1 cellular context compared by ENCODE assay signal in the genomic region with DNA sequence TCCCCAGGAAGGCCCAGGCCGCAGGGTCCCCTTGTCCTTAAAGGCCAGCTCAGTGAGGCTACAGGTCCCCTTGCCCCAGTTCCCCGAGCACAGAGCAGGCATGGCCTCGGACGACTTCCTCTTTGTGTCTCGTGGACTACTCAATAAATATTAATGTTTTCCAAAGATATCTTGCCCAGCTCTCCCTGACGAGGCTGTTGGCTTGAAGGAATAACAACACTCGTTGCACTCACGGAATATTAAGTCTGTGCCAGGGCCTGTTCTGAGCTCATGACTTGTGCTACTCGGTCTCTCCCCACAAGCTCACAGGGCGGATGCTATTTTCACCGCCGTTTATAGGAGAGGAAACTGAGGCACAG.
TF ChIP-seq lines count a peak whose summit lies in the region.

No MANE protein-coding gene starts in this region.

TF ChIP-seq in IMR-90, 13 proteins besides CTCF, POLR2A, EP300 and RAD21 (continued from another document):
- TF ChIP-seq RFX5 (IDR thresholded peaks at IDR 0.05; ENCODE audit: low read depth, low read length) = no peak
- no peak for TF ChIP-seq BHLHE40 (IDR thresholded peaks at IDR 0.05; ENCODE audit: low read depth, low read length)
- no peak for TF ChIP-seq CHD1 (IDR thresholded peaks at IDR 0.05; ENCODE audit: low read depth, low read length)
- no peak for TF ChIP-seq CEBPB (IDR thresholded peaks at IDR 0.05; ENCODE audit: low read depth, low read length)
- TF ChIP-seq SMC3 (IDR thresholded peaks at IDR 0.05; ENCODE audit: low read depth, low read length) = no peak
- TF ChIP-seq, protein P1, sequence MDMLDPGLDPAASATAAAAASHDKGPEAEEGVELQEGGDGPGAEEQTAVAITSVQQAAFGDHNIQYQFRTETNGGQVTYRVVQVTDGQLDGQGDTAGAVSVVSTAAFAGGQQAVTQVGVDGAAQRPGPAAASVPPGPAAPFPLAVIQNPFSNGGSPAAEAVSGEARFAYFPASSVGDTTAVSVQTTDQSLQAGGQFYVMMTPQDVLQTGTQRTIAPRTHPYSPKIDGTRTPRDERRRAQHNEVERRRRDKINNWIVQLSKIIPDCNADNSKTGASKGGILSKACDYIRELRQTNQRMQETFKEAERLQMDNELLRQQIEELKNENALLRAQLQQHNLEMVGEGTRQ (IDR thresholded peaks at IDR 0.05; ENCODE audit: low read depth, low read length) = no peak
- no peak for TF ChIP-seq FOS (IDR thresholded peaks at IDR 0.05; ENCODE audit: low read depth, low read length)
TF ChIP-seq in IMR-90: peak in this region for 0.
